10 cellular contexts compared by ENCODE assay signal in the genomic region with DNA sequence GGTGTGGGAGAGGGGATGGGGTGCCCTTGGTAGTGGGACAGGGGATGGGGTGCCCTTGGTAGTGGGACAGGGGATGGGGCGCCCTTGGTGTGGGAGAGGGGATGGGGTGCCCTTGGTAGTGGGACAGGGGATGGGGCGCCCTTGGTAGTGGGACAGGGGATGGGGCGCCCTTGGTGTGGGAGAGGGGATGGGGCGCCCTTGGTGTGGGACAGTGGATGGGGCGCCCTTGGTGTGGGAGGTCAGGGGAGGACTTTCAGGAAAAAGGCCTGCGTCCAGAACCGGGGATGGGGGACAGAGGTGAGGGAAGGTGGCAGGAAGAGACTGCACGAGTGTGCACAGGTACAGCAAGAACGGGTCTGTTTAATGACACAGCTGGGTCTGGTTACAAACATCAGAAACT. TPM values are rescaled to one million over a fixed set of nuclear protein-coding genes. Genes with fewer than 3 reads are reported as not detected.
A peak's percentile ranks its signal among the peaks of the same experiment; 100 is the strongest.
DNase-seq lines count a peak whose midpoint lies in the region; ATAC-seq and TF ChIP-seq lines count a peak whose summit lies in the region.
"Not testable (repeated sequence)": the region's sequence is repeated elsewhere in the genome, so short reads cannot be mapped to it uniquely, and the experiment has no call there.
"Had no signal": no experiment of that assay in that cellular context is flagged by ENCODE, and none has a peak within 500 bp of the region (broad histone marks: within the 10 kb centered on the region; RNA-seq: fewer than 3 reads in every experiment).

No MANE protein-coding gene starts in this region.

- H4K20me1 ChIP-seq in BLaER1 treated with 17β-estradiol and CSF1 and Interleukin-3, amounts not matched to agents 10 nM and 100 nM; Loucy (ENCODE audit: insufficient read depth, low read length, poor library complexity, severe bottlenecking): not testable (repeated sequence)

- not testable (repeated sequence) for TF ChIP-seq CTCF in Loucy (conservative IDR thresholded peaks at IDR 0.05; ENCODE audit: low read length); activated CD8-positive, alpha-beta T cell treated with anti-CD3 and anti-CD28 coated beads for 36 hours (IDR thresholded peaks at IDR 0.05); breast epithelium (IDR thresholded peaks at IDR 0.05); glutamatergic neuron (IDR thresholded peaks at IDR 0.05; ENCODE audit: partially characterized antibody, unreplicated experiment); gastrocnemius medialis (IDR thresholded peaks at IDR 0.05 in 4 of 5, conservative IDR thresholded peaks at IDR 0.05 in 1 of 5)

- not testable (repeated sequence) for TF ChIP-seq POLR2A in breast epithelium (IDR thresholded peaks at IDR 0.05); gastrocnemius medialis (IDR thresholded peaks at IDR 0.05)

- peak overlapping the region; percentile 67 to 99 (median 93); a peak in 20 of 22 replicates for H3K4me2 ChIP-seq in BLaER1 treated with 17β-estradiol and CSF1 and Interleukin-3, amounts not matched to agents 10 nM and 100 nM
- H3K4me2 ChIP-seq in Loucy (ENCODE audit: low read depth, low read length, poor library complexity, severe bottlenecking): peak overlapping the region; percentile 96

- peak overlapping the region; percentile 46 for H3K27ac Mint-ChIP-seq in activated CD8-positive, alpha-beta T cell treated with anti-CD3 and anti-CD28 coated beads for 36 hours
- peak overlapping the region; percentile 70 for H3K27ac Mint-ChIP-seq in glutamatergic neuron (ENCODE audit: unreplicated experiment)

- not testable (repeated sequence) for DNase-seq in activated CD8-positive, alpha-beta T cell treated with anti-CD3 and anti-CD28 coated beads for 36 hours; breast epithelium (ENCODE audit: low spot score in 2 of 2); glutamatergic neuron; gastrocnemius medialis

- H2AFZ ChIP-seq in Loucy (ENCODE audit: low read length): peak overlapping the region; percentile 35; the same call in 1 of the 2 replicates

- not testable (repeated sequence) for H3K27me3 Mint-ChIP-seq in activated CD8-positive, alpha-beta T cell treated with anti-CD3 and anti-CD28 coated beads for 36 hours; glutamatergic neuron (ENCODE audit: unreplicated experiment)

- intact Hi-C loops in activated CD8-positive, alpha-beta T cell treated with anti-CD3 and anti-CD28 coated beads for 36 hours (cut with micrococcal nuclease); breast epithelium (cut with DNase I; ENCODE audit: low total_unique reads); gastrocnemius medialis (cut with DNase I; ENCODE audit: low total_unique reads): not testable (repeated sequence)

- H3K36me3 ChIP-seq in BLaER1 treated with 17β-estradiol and CSF1 and Interleukin-3, amounts not matched to agents 10 nM and 100 nM; Loucy (ENCODE audit: insufficient read depth, low read length); breast epithelium; mucosa of rectum (ENCODE audit: control insufficient read depth in 2 of 2, insufficient read depth in 2 of 2, low read length in 2 of 2); gastrocnemius medialis; thymus (ENCODE audit: control insufficient read depth, insufficient read depth): not testable (repeated sequence)

- in situ Hi-C loops in gastrocnemius medialis (cut with MboI; ENCODE audit: low sequenced_read_pairs in 4 of 4): loop anchor here in 2 of 4 donors (10.0 kb wide), 2 partner anchors 58 to 98 kb away; a partner anchor contains a TSS

- not testable (repeated sequence) for H3K4me3 Mint-ChIP-seq in activated CD8-positive, alpha-beta T cell treated with anti-CD3 and anti-CD28 coated beads for 36 hours
- peak overlapping the region; percentile 58 for H3K4me3 Mint-ChIP-seq in glutamatergic neuron (ENCODE audit: unreplicated experiment)

- H3K9me2 ChIP-seq in Loucy (replicated peaks; ENCODE audit: low read depth, low read length): not testable (repeated sequence)

- H3K27ac ChIP-seq in BLaER1 treated with 17β-estradiol and CSF1 and Interleukin-3, amounts not matched to agents 10 nM and 100 nM: peak overlapping the region in 4 of 11 experiments; percentile 81 to 88 (median 82); a peak in 7 of 22 replicates
- H3K27ac ChIP-seq in breast epithelium: peak overlapping the region; percentile 94 to 99
- peak overlapping the region; percentile 52 to 73 for H3K27ac ChIP-seq in mucosa of rectum (ENCODE audit: low read depth in 2 of 2, low read length in 2 of 2)
- peak overlapping the region; percentile 88 to 94 (median 91) for H3K27ac ChIP-seq in gastrocnemius medialis
- H3K27ac ChIP-seq in thymus (ENCODE audit: low read depth): peak overlapping the region; percentile 72

- H3K4me1 Mint-ChIP-seq in activated CD8-positive, alpha-beta T cell treated with anti-CD3 and anti-CD28 coated beads for 36 hours (ENCODE audit: low read depth): peaks cover 31% of the 10 kb centered on the region
- peaks cover 18% of the 10 kb centered on the region for H3K4me1 Mint-ChIP-seq in glutamatergic neuron (ENCODE audit: low read depth, unreplicated experiment)

- peaks cover 65 to 100% (median 97%) of the 10 kb centered on the region in 10 experiments for H3K4me1 ChIP-seq in BLaER1 treated with 17β-estradiol and CSF1 and Interleukin-3, amounts not matched to agents 10 nM and 100 nM
- H3K4me1 ChIP-seq in Loucy (ENCODE audit: insufficient read depth, low read length, poor library complexity, severe bottlenecking): peaks cover 42% of the 10 kb centered on the region
- peaks cover 20 to 25% of the 10 kb centered on the region in 2 donors for H3K4me1 ChIP-seq in breast epithelium
- peaks cover 42 to 45% of the 10 kb centered on the region in 2 donors for H3K4me1 ChIP-seq in mucosa of rectum (ENCODE audit: control insufficient read depth in 2 of 2, insufficient read depth in 2 of 2, low read length in 2 of 2)
- H3K4me1 ChIP-seq in gastrocnemius medialis: peaks cover 32 to 46% of the 10 kb centered on the region in 2 donors
- H3K4me1 ChIP-seq in thymus (ENCODE audit: control insufficient read depth, insufficient read depth, low read length): peaks cover 27% of the 10 kb centered on the region

- not testable (repeated sequence) for H3K9me3 ChIP-seq in BLaER1 treated with 17β-estradiol and CSF1 and Interleukin-3, amounts not matched to agents 10 nM and 100 nM (replicated peaks in 1 of 11); Loucy (ENCODE audit: insufficient read depth, low read depth, low read length); breast epithelium; mucosa of rectum (ENCODE audit: control insufficient read depth in 2 of 2, low read length in 2 of 2); gastrocnemius medialis; thymus (ENCODE audit: control insufficient read depth)

- not testable (repeated sequence) for H3K36me3 Mint-ChIP-seq in activated CD8-positive, alpha-beta T cell treated with anti-CD3 and anti-CD28 coated beads for 36 hours (ENCODE audit: low read depth); glutamatergic neuron (ENCODE audit: unreplicated experiment)

- ATAC-seq in activated CD8-positive, alpha-beta T cell treated with anti-CD3 and anti-CD28 coated beads for 36 hours; gastrocnemius medialis: not testable (repeated sequence)

- H3F3A ChIP-seq in Loucy (ENCODE audit: low read depth): not testable (repeated sequence)

- not testable (repeated sequence) for H3K9me3 Mint-ChIP-seq in activated CD8-positive, alpha-beta T cell treated with anti-CD3 and anti-CD28 coated beads for 36 hours; glutamatergic neuron (ENCODE audit: unreplicated experiment)

- POLR2A ChIA-PET in activated CD8-positive, alpha-beta T cell treated with anti-CD3 and anti-CD28 coated beads for 36 hours (lab: Charles Lee): interaction anchor here (1.3 to 2.5 kb wide), 2 partner anchors 18 to 30 kb away, joined by 4 to 12 read pairs; no protein-coding TSS in a partner anchor

- CTCF ChIA-PET in activated CD8-positive, alpha-beta T cell treated with anti-CD3 and anti-CD28 coated beads for 36 hours (lab: Charles Lee): interaction anchor here (0.7 to 3.3 kb wide), 6 partner anchors 9 to 154 kb away, joined by 3 to 20 read pairs (median 6); no protein-coding TSS in a partner anchor

- WGBS in thymus: 68% methylated on average over 9 of the region's 9 CpGs

- peak overlapping the region in 5 of 11 experiments; percentile 25 to 80 (median 42); a peak in 6 of 22 replicates for H3K9ac ChIP-seq in BLaER1 treated with 17β-estradiol and CSF1 and Interleukin-3, amounts not matched to agents 10 nM and 100 nM
- H3K9ac ChIP-seq in Loucy (ENCODE audit: low read depth, low read length, poor library complexity, severe bottlenecking) (peak overlapping the region; percentile 99), mucosa of rectum (ENCODE audit: low read depth in 1 of 2, low read length in 2 of 2) (peak overlapping the region; percentile 8 to 24)

- peaks cover 0 to 15% (median 0%) of the 10 kb centered on the region in 11 experiments; a peak in 2 of 22 replicates for H3K27me3 ChIP-seq in BLaER1 treated with 17β-estradiol and CSF1 and Interleukin-3, amounts not matched to agents 10 nM and 100 nM
- not testable (repeated sequence) for H3K27me3 ChIP-seq in Loucy (ENCODE audit: insufficient read depth, low read length, poor library complexity, severe bottlenecking); breast epithelium; mucosa of rectum (ENCODE audit: control insufficient read depth in 2 of 2, insufficient read depth in 2 of 2, low read length in 2 of 2); gastrocnemius medialis; thymus (ENCODE audit: control insufficient read depth, insufficient read depth)

- H3K79me2 ChIP-seq in Loucy (ENCODE audit: insufficient read depth, low read length): peaks cover 36% of the 10 kb centered on the region

- H3K4me3 ChIP-seq in BLaER1 treated with 17β-estradiol and CSF1 and Interleukin-3, amounts not matched to agents 10 nM and 100 nM: not testable (repeated sequence)
- H3K4me3 ChIP-seq in Loucy (ENCODE audit: low read length, poor library complexity, severe bottlenecking) (peak overlapping the region; percentile 93), breast epithelium (peak overlapping the region in 1 of 3 donors; percentile 53), mucosa of rectum (ENCODE audit: low read length in 2 of 2) (peak overlapping the region in 1 of 2 donors; percentile 26), gastrocnemius medialis (peak overlapping the region in 2 of 4 donors; percentile 35 to 45), thymus (ENCODE audit: low read length) (peak overlapping the region; percentile 53)

RNA-seq across cellular contexts. Expression of a gene that starts 10.5 kb away (rescaled TPM):
- under 1 TPM in 1 of 2 experiments, not detected in 1; 0.23 TPM for total RNA-seq in activated CD8-positive, alpha-beta T cell treated with anti-CD3 and anti-CD28 coated beads for 36 hours
- total RNA-seq in breast epithelium (10 to 100 TPM in 2 of 3 donors, 1 to 10 TPM in 1; 5.9 to 37.4 (median 27.2) TPM), glutamatergic neuron (ENCODE audit: unreplicated experiment) (20.4 TPM), gastrocnemius medialis (10 to 100 TPM in 2 of 4 donors, 1 to 10 TPM in 2; 8.1 to 19.7 (median 10.6) TPM)
- 12.1 TPM for polyA plus RNA-seq in thymus

RNA-seq across cellular contexts. Expression of a gene that starts 12.8 kb away (rescaled TPM):
- not detected for total RNA-seq in activated CD8-positive, alpha-beta T cell treated with anti-CD3 and anti-CD28 coated beads for 36 hours
- 1 to 10 TPM; 1.5 to 7.2 (median 4.9) TPM for total RNA-seq in breast epithelium
- 1.4 TPM for total RNA-seq in glutamatergic neuron (ENCODE audit: unreplicated experiment)
- 1 to 10 TPM in 2 of 4 donors, under 1 TPM in 1, not detected in 1; 0.33 to 3.7 (median 1.1) TPM for total RNA-seq in gastrocnemius medialis
- polyA plus RNA-seq in thymus: 16.8 TPM
- polyA plus RNA-seq: A549 had no signal

RNA-seq across cellular contexts. Expression of a gene that starts 25.8 kb away (rescaled TPM):
- 10 to 100 TPM; 19.9 to 20.4 TPM for total RNA-seq in activated CD8-positive, alpha-beta T cell treated with anti-CD3 and anti-CD28 coated beads for 36 hours
- total RNA-seq in breast epithelium (10 to 100 TPM; 13.4 to 35.5 (median 26.8) TPM), glutamatergic neuron (ENCODE audit: unreplicated experiment) (1.9 TPM), gastrocnemius medialis (10 to 100 TPM; 11.4 to 29.8 (median 23.3) TPM)
- polyA plus RNA-seq in thymus: 20.6 TPM

RNA-seq across cellular contexts. Expression of a gene that starts 58.6 kb away (rescaled TPM):
- not detected for total RNA-seq in activated CD8-positive, alpha-beta T cell treated with anti-CD3 and anti-CD28 coated beads for 36 hours
- 10 to 100 TPM; 10.5 to 39.8 (median 12.0) TPM for total RNA-seq in breast epithelium
- 0.32 TPM for total RNA-seq in glutamatergic neuron (ENCODE audit: unreplicated experiment)
- total RNA-seq in gastrocnemius medialis: 10 to 100 TPM; 13.6 to 31.1 (median 27.4) TPM
- 4.3 TPM for polyA plus RNA-seq in thymus

RNA-seq across cellular contexts. Expression of a gene that starts 59.6 kb away (rescaled TPM):
- under 1 TPM in 1 of 2 experiments, not detected in 1; 0.34 TPM for total RNA-seq in activated CD8-positive, alpha-beta T cell treated with anti-CD3 and anti-CD28 coated beads for 36 hours
- total RNA-seq in breast epithelium (not detected), glutamatergic neuron (ENCODE audit: unreplicated experiment) (0.39 TPM), gastrocnemius medialis (not detected)
- polyA plus RNA-seq in thymus: 0.14 TPM
- total RNA-seq: liver had no signal
- polyA plus RNA-seq: liver had no signal

Comparison
In these comparisons a context has a peak if more than half of its experiments do, and no peak if none do; other contexts are left out.
1. RNA of a gene that starts 10.5 kb away (total RNA-seq): 5.9 to 37.4 TPM in breast epithelium, 20.4 TPM in glutamatergic neuron (single experiment) and 8.1 to 19.7 TPM in gastrocnemius medialis; 0.23 TPM in activated CD8-positive, alpha-beta T cell treated with anti-CD3 and anti-CD28 coated beads for 36 hours; every median in the first group is over 4 times any median in the second.